In genomic region chr22:20957118-20957690, GRCh38 we compare ENCODE assay signal across 8 cellular contexts. TPM values are rescaled to one million over a fixed set of nuclear protein-coding genes. Genes with fewer than 3 reads are reported as not detected.
A peak's percentile ranks its signal among the peaks of the same experiment; 100 is the strongest.
DNase-seq lines count a peak whose midpoint lies in the region; ATAC-seq, FAIRE-seq and TF ChIP-seq lines count a peak whose summit lies in the region.

No MANE protein-coding gene starts in this region.

- peak in 1 of 2 experiments; percentile 64 for DNase-seq in Caco-2
- DNase-seq in Panc1 (ENCODE audit: low read depth, low spot score) = no peak
- no peak for DNase-seq in fibroblast of the aortic adventitia (ENCODE audit: low read depth)
- DNase-seq in pancreas = peak in 5 of 6 donors; percentile 30 to 84 (median 57)
- no peak for DNase-seq in MG63
- no peak for DNase-seq in midbrain (lab: John Stamatoyannopoulos, UW)

- H3K9me3 Mint-ChIP-seq in Caco-2 (ENCODE audit: unreplicated experiment) = no peaks in the 10 kb centered on the region

- H3K4me1 ChIP-seq in Caco-2 (peaks cover 39% of the 10 kb centered on the region), Panc1 (ENCODE audit: control insufficient read depth, insufficient read depth, low read length) (peaks cover 27% of the 10 kb centered on the region), pancreas (peaks cover 10 to 26% (median 13%) of the 10 kb centered on the region in 3 donors)

- no peak for FAIRE-seq in pancreas (lab: Jason Lieb, UNC)

- ATAC-seq in Panc1 = peak; percentile 56
- ATAC-seq in pancreas = peak; percentile 54 to 64 (median 58)
- ATAC-seq in GM21825 (IDR thresholded peaks at IDR 0.05; ENCODE audit: unreplicated experiment) = no peak
- no peak for ATAC-seq in activated CD4-positive, CD25-positive, alpha-beta regulatory T cell treated with anti-CD3 and anti-CD28 coated beads, Interleukin-2, amount 50 U/mL, for 24 hours

- peak overlapping the region; percentile 59 for H3K27ac Mint-ChIP-seq in Caco-2 (ENCODE audit: unreplicated experiment)

- H3K36me3 ChIP-seq in Caco-2 (ENCODE audit: control insufficient read depth, insufficient read depth, low read length) (no peaks in the 10 kb centered on the region; the same call in 1 of the 2 replicates), Panc1 (ENCODE audit: control insufficient read depth, insufficient read depth, low read length) (no peaks in the 10 kb centered on the region; the same call in none of the 2 replicates), pancreas (no peaks in the 10 kb centered on the region), MG63 (peaks cover 21% of the 10 kb centered on the region)

- peaks cover 50% of the 10 kb centered on the region for H3K36me3 Mint-ChIP-seq in Caco-2 (ENCODE audit: insufficient read depth, unreplicated experiment)

- in situ Hi-C loops in Panc1 (cut with HindIII; ENCODE audit: low pct_unique_long_range_greater_than_20kb, low sequenced_read_pairs) = no loop called here

- BruUV-seq in Caco-2 (replicated peaks; lab: Mats Ljungman, UMichigan) (TSS peak; percentile 48), Panc1 (replicated peaks; lab: Mats Ljungman, UMichigan) (no TSS peak)

- H3K4me3 Mint-ChIP-seq in Caco-2 (ENCODE audit: unreplicated experiment) = peak overlapping the region; percentile 82

- CTCF ChIA-PET in Caco-2 (lab: Charles Lee) = interaction anchor here (0.5 to 2.9 kb wide), 7 partner anchors 12 to 539 kb away, joined by 3 to 19 read pairs (median 4); partner anchors contain the start of genes CRKL, LZTR1 and P2RX6
- CTCF ChIA-PET in Panc1 (lab: Charles Lee) = interaction anchor here (0.7 to 1.0 kb wide), 2 partner anchors 40 to 71 kb away, joined by 6 to 15 read pairs; no protein-coding TSS in a partner anchor

- intact Hi-C loops in Caco-2 (cut with micrococcal nuclease; ENCODE audit: unreplicated experiment) = loop anchor here (2.0 kb wide), 2 partner anchors 40 to 44 kb away; partner anchors contain the start of gene CRKL
- intact Hi-C loops in Panc1 (cut with micrococcal nuclease; ENCODE audit: unreplicated experiment) = no loop called here
- intact Hi-C loops in pancreas (cut with DNase I) = no loop called here

- WGBS in pancreas, 2 donors = 0 to 1% methylated on average over 48 to 57 of the region's 57 CpGs

- H3K9me3 ChIP-seq in Caco-2 (no peaks in the 10 kb centered on the region), Panc1 (ENCODE audit: control insufficient read depth, insufficient read depth, low read depth, low read length) (no peaks in the 10 kb centered on the region), pancreas (no peaks in the 10 kb centered on the region), MG63 (no peaks in the 10 kb centered on the region)

- no peaks in the 10 kb centered on the region for H3K27me3 ChIP-seq in Caco-2 (replicated peaks; ENCODE audit: control insufficient read depth, insufficient read depth, low read length)
- no peaks in the 10 kb centered on the region for H3K27me3 ChIP-seq in Panc1 (ENCODE audit: control insufficient read depth, insufficient read depth, low read length)
- no peaks in the 10 kb centered on the region for H3K27me3 ChIP-seq in pancreas
- no peaks in the 10 kb centered on the region for H3K27me3 ChIP-seq in MG63

- H3K27ac ChIP-seq in Panc1 (ENCODE audit: low read length) (peak overlapping the region; percentile 90), pancreas (peak overlapping the region in 2 of 4 donors; percentile 26 to 31)

- H3K4me3 ChIP-seq in Caco-2 (ENCODE audit: low read depth, low read length) (peak overlapping the region; percentile 77), Panc1 (ENCODE audit: low read depth in 2 of 2, low read length in 2 of 2) (peak overlapping the region; percentile 67 to 85), fibroblast of the aortic adventitia (ENCODE audit: low read depth, low read length) (peak overlapping the region; percentile 70), pancreas (peak overlapping the region; percentile 39 to 84 (median 58)), MG63 (no peak overlapping the region)

- no peaks in the 10 kb centered on the region for H3K27me3 Mint-ChIP-seq in Caco-2 (ENCODE audit: insufficient read depth, unreplicated experiment)

- TF ChIP-seq CTCF in Caco-2 (IDR thresholded peaks at IDR 0.05; ENCODE audit: insufficient read depth in 1 of 2, low read depth in 1 of 2, low read length in 1 of 2, severe bottlenecking in 1 of 2, unreplicated experiment in 1 of 2) = no peak
- TF ChIP-seq CTCF in Panc1 (IDR thresholded peaks at IDR 0.05) = no peak
- no peak for TF ChIP-seq CTCF in fibroblast of the aortic adventitia (IDR thresholded peaks at IDR 0.05; ENCODE audit: insufficient read depth, low read length)
- no peak for TF ChIP-seq CTCF in pancreas (IDR thresholded peaks at IDR 0.05)

- no peaks in the 10 kb centered on the region for H3K4me1 Mint-ChIP-seq in Caco-2 (ENCODE audit: low read depth, unreplicated experiment)

- POLR2A ChIA-PET in Caco-2 (lab: Charles Lee) = interaction anchor here (0.6 to 1.4 kb wide), 2 partner anchors 13 to 25 kb away, joined by 3 to 7 read pairs; partner anchors contain the start of gene LZTR1
- POLR2A ChIA-PET in Panc1 (lab: Charles Lee) = interaction anchor here (0.6 to 1.2 kb wide), 3 partner anchors 40 to 200 kb away, joined by 4 to 5 read pairs (median 4); partner anchors contain the start of gene CRKL

RNA-seq across cellular contexts. Expression of gene AIFM3, which starts 9.9 kb away (rescaled TPM):
- total RNA-seq in Caco-2 (2022) (0.73 and 3.0 TPM in 2 replicates), Panc1 (2021; ENCODE audit: unreplicated experiment) (2.7 TPM), fibroblast of the aortic adventitia (ENCODE audit: low replicate concordance) (0.45 and 1.7 TPM in 2 replicates), pancreas (1 to 10 TPM in 4 of 6 donors, under 1 TPM in 2; 0.63 to 2.3 (median 1.1) TPM)
- 3.0 TPM for polyA plus RNA-seq in Panc1 (2012; ENCODE audit: insufficient read length)
- 1 to 10 TPM; 1.4 to 4.5 TPM for polyA plus RNA-seq in pancreas
- total RNA-seq in MG63 (2014; rRNA removed; shearing (Covaris generic); ENCODE audit: low replicate concordance) = 0.56 TPM in 1 of 2 replicates, not detected in the other

RNA-seq across cellular contexts. Expression of gene LZTR1, which starts 24.9 kb away (rescaled TPM):
- total RNA-seq in Caco-2 (2022) (37.2 and 41.3 TPM in 2 replicates), Panc1 (2021; ENCODE audit: unreplicated experiment) (40.2 TPM), fibroblast of the aortic adventitia (ENCODE audit: low replicate concordance) (27.2 and 53.5 TPM in 2 replicates), pancreas (10 to 100 TPM; 15.0 to 42.0 (median 21.8) TPM)
- 30.9 TPM for polyA plus RNA-seq in Panc1 (2012; ENCODE audit: insufficient read length)
- polyA plus RNA-seq in pancreas = 10 to 100 TPM; 53.4 to 56.2 TPM
- total RNA-seq in MG63 (2014; rRNA removed; shearing (Covaris generic); ENCODE audit: low replicate concordance) = 21.2 and 25.3 TPM in 2 replicates

RNA-seq across cellular contexts. Expression of gene CRKL, which starts 40.0 kb away (rescaled TPM):
- total RNA-seq in Caco-2 (2022) = 76.0 and 82.7 TPM in 2 replicates
- 59.4 TPM for total RNA-seq in Panc1 (2021; ENCODE audit: unreplicated experiment)
- polyA plus RNA-seq in Panc1 (2012; ENCODE audit: insufficient read length) = 24.6 TPM
- 35.0 and 44.7 TPM in 2 replicates for total RNA-seq in fibroblast of the aortic adventitia (ENCODE audit: low replicate concordance)
- total RNA-seq in pancreas = 10 to 100 TPM; 15.8 to 29.4 (median 20.9) TPM
- 10 to 100 TPM in 1 of 2 donors, 1 to 10 TPM in 1; 9.1 to 13.3 TPM for polyA plus RNA-seq in pancreas
- 23.1 and 25.0 TPM in 2 replicates for total RNA-seq in MG63 (2014; rRNA removed; shearing (Covaris generic); ENCODE audit: low replicate concordance)

RNA-seq across cellular contexts. Expression of gene THAP7, which starts 44.7 kb away (rescaled TPM):
- 29.1 and 30.6 TPM in 2 replicates for total RNA-seq in Caco-2 (2022)
- 23.5 TPM for total RNA-seq in Panc1 (2021; ENCODE audit: unreplicated experiment)
- 27.8 TPM for polyA plus RNA-seq in Panc1 (2012; ENCODE audit: insufficient read length)
- 20.0 and 21.8 TPM in 2 replicates for total RNA-seq in fibroblast of the aortic adventitia (ENCODE audit: low replicate concordance)
- total RNA-seq in pancreas = 10 to 100 TPM in 5 of 6 donors, 1 to 10 TPM in 1; 9.0 to 16.0 (median 13.0) TPM
- polyA plus RNA-seq in pancreas = 10 to 100 TPM; 52.1 to 54.9 TPM
- 33.8 and 46.5 TPM in 2 replicates for total RNA-seq in MG63 (2014; rRNA removed; shearing (Covaris generic); ENCODE audit: low replicate concordance)

RNA-seq across cellular contexts. Expression of gene P2RX6, which starts 57.8 kb away (rescaled TPM):
- total RNA-seq in Caco-2 (2022) (0.11 TPM in 1 of 2 replicates, not detected in the other), Panc1 (2021; ENCODE audit: unreplicated experiment) (0.46 TPM), fibroblast of the aortic adventitia (ENCODE audit: low replicate concordance) (0.63 and 5.9 TPM in 2 replicates), pancreas (under 1 TPM in 5 of 6 donors, not detected in 1; 0.09 to 0.40 (median 0.37) TPM)
- 0.17 TPM for polyA plus RNA-seq in Panc1 (2012; ENCODE audit: insufficient read length)
- polyA plus RNA-seq in pancreas = 1 to 10 TPM in 1 of 2 donors, under 1 TPM in 1; 0.57 to 2.9 TPM
- total RNA-seq in MG63 (2014; rRNA removed; shearing (Covaris generic); ENCODE audit: low replicate concordance) = 1.1 and 10.0 TPM in 2 replicates

Comparison
In these comparisons a context has a peak if more than half of its experiments do, and no peak if none do; other contexts are left out.
1. DNase-seq: peak in pancreas (5 of 6); none in Panc1 (single experiment), fibroblast of the aortic adventitia (single experiment), MG63 (single experiment) and midbrain (single experiment).
2. ATAC-seq: peak in Panc1 (single experiment) and pancreas (4 of 4); none in GM21825 (single experiment) and activated CD4-positive, CD25-positive, alpha-beta regulatory T cell treated with anti-CD3 and anti-CD28 coated beads, Interleukin-2, amount 50 U/mL, for 24 hours (0 of 2).